9 cellular contexts compared by ENCODE assay signal in genomic region chr7:5514440-5515035, GRCh38. TPM values are rescaled to one million over a fixed set of nuclear protein-coding genes. Genes with fewer than 3 reads are reported as not detected.
DNase-seq lines count a peak whose midpoint lies in the region; ATAC-seq and FAIRE-seq lines count a peak whose summit lies in the region.
"Had no signal": no experiment of that assay in that cellular context is flagged by ENCODE, and none has a peak within 500 bp of the region (broad histone marks: within the 10 kb centered on the region; RNA-seq: fewer than 3 reads in every experiment).

No MANE protein-coding gene starts in this region.

- H3K27ac ChIP-seq in angular gyrus (ENCODE audit: low read depth, low read length) (peak overlapping the region; percentile 96), layer of hippocampus (ENCODE audit: low read depth, low read length) (peak overlapping the region; percentile 99), thymus (ENCODE audit: low read depth) (peak overlapping the region; percentile 99)

- H3K27me3 ChIP-seq in layer of hippocampus (ENCODE audit: control insufficient read depth, insufficient read depth, low read length) (no peaks in the 10 kb centered on the region), thymus (ENCODE audit: control insufficient read depth, insufficient read depth) (no peaks in the 10 kb centered on the region)

- no peak for FAIRE-seq in frontal cortex (lab: Jason Lieb, UNC)
- FAIRE-seq: islet of Langerhans had no signal

- H3K9me3 ChIP-seq in thymus (ENCODE audit: control insufficient read depth), result no peaks in the 10 kb centered on the region

- H3K4me3 Mint-ChIP-seq in activated CD8-positive, alpha-beta memory T cell treated with anti-CD3 and anti-CD28 coated beads, Interleukin-2, amount 10 ng/mL, durations not matched to agents 7 days and 5 days, result peak overlapping the region; percentile 94

- no peak for DNase-seq in activated CD8-positive, alpha-beta memory T cell treated with anti-CD3 and anti-CD28 coated beads, Interleukin-2, amount 10 ng/mL, durations not matched to agents 7 days and 5 days
- no peak for DNase-seq in activated CD8-positive, alpha-beta memory T cell treated with anti-CD3 and anti-CD28 coated beads, Interleukin-2, amount 50 U/mL, for 4 hours
- no peak for DNase-seq in frontal cortex (ENCODE audit: low spot score in 2 of 2)
- DNase-seq in activated CD4-positive, CD25-positive, alpha-beta regulatory T cell treated with anti-CD3 and anti-CD28 coated beads, Interleukin-2, amount 50 U/mL, for 72 hours, result no peak

- H3K27ac Mint-ChIP-seq in activated CD8-positive, alpha-beta memory T cell treated with anti-CD3 and anti-CD28 coated beads, Interleukin-2, amount 10 ng/mL, durations not matched to agents 7 days and 5 days, result peak overlapping the region; percentile 96

- H3K36me3 Mint-ChIP-seq in activated CD8-positive, alpha-beta memory T cell treated with anti-CD3 and anti-CD28 coated beads, Interleukin-2, amount 10 ng/mL, durations not matched to agents 7 days and 5 days, result no peaks in the 10 kb centered on the region

- peaks cover 13% of the 10 kb centered on the region for H3K4me1 ChIP-seq in thymus (ENCODE audit: control insufficient read depth, insufficient read depth, low read length)

- CTCF ChIA-PET in activated CD8-positive, alpha-beta memory T cell treated with anti-CD3 and anti-CD28 coated beads, Interleukin-2, amount 10 ng/mL, durations not matched to agents 7 days and 5 days (lab: Charles Lee), result no interaction called here

- H3K4me3 ChIP-seq in thymus (ENCODE audit: low read length), result no peak overlapping the region

- H3K36me3 ChIP-seq in thymus (ENCODE audit: control insufficient read depth, insufficient read depth), result no peaks in the 10 kb centered on the region

- ATAC-seq in activated CD8-positive, alpha-beta memory T cell treated with anti-CD3 and anti-CD28 coated beads, Interleukin-2, amount 10 ng/mL, durations not matched to agents 7 days and 5 days, result no peak
- ATAC-seq in GM21619 (IDR thresholded peaks at IDR 0.05; ENCODE audit: unreplicated experiment), result no peak

- peaks cover 19% of the 10 kb centered on the region for H3K4me1 Mint-ChIP-seq in activated CD8-positive, alpha-beta memory T cell treated with anti-CD3 and anti-CD28 coated beads, Interleukin-2, amount 10 ng/mL, durations not matched to agents 7 days and 5 days

- no peaks in the 10 kb centered on the region for H3K27me3 Mint-ChIP-seq in activated CD8-positive, alpha-beta memory T cell treated with anti-CD3 and anti-CD28 coated beads, Interleukin-2, amount 10 ng/mL, durations not matched to agents 7 days and 5 days

- H3K9me3 Mint-ChIP-seq in activated CD8-positive, alpha-beta memory T cell treated with anti-CD3 and anti-CD28 coated beads, Interleukin-2, amount 10 ng/mL, durations not matched to agents 7 days and 5 days (ENCODE audit: low read depth), result no peaks in the 10 kb centered on the region

- 96% methylated on average over 15 of the region's 15 CpGs for WGBS in thymus

RNA-seq across cellular contexts. Expression of gene FBXL18, which starts 0.9 kb away (rescaled TPM):
- total RNA-seq in activated CD8-positive, alpha-beta memory T cell treated with anti-CD3 and anti-CD28 coated beads, Interleukin-2, amount 10 ng/mL, durations not matched to agents 7 days and 5 days, result 10 to 100 TPM; 14.2 to 14.3 TPM
- polyA plus RNA-seq in thymus, result 1.6 TPM
- total RNA-seq in frontal cortex, result 3.3 TPM

RNA-seq across cellular contexts. Expression of gene ACTB, which starts 15.9 kb away (rescaled TPM):
- over 10,000 TPM; 10,813 to 11,083 TPM for total RNA-seq in activated CD8-positive, alpha-beta memory T cell treated with anti-CD3 and anti-CD28 coated beads, Interleukin-2, amount 10 ng/mL, durations not matched to agents 7 days and 5 days
- polyA plus RNA-seq in thymus, result 9,031 TPM
- 1,494 TPM for total RNA-seq in frontal cortex
